In the genomic region with DNA sequence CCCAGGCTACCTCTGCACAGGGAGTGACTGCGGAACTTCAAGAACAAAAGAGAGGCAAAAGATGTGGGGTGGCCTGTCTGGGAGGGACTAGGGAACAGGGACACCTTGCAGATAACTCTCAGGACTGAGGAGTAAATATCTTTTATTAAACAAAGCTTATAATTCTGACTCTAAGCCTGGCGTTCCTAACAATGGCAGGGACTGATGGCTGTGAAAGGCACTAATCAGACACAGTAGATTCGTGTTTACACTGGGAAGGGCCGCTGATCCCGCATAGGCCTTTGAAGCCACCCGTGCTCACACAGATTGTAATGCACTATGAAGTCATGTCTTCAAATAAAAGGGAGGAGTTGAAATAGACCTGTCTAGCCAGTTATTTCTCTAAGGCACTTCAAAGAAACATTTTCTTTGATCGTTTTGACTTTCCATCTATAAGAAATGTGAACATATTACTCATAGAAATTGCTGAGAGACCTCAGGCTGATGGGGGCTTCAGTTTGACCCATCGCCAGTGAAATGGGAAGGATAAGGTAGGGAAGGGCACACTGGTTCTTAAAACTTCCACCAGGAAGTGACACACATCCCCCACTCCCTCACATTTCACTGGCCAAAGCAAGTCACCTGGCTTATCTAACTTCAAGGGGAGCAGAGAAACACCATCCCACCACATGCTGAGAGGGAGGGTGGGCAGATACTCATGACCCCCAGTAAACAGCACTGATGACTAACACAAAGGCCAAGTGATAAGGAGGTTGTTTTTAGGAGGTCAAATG, we compare ENCODE assay signal across 1 cellular context.
TF ChIP-seq lines count a peak whose summit lies in the region.

No MANE protein-coding gene starts in this region.

TF ChIP-seq in HepG2, 621 proteins besides CTCF, POLR2A, EP300 and RAD21 (continued from another document and continues in another):
- TF ChIP-seq, protein P1, sequence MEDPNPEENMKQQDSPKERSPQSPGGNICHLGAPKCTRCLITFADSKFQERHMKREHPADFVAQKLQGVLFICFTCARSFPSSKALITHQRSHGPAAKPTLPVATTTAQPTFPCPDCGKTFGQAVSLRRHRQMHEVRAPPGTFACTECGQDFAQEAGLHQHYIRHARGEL (CRISPR knock-in tag; IDR thresholded peaks at IDR 0.05) = no peak
- TF ChIP-seq GPN1 (CRISPR knock-in tag; IDR thresholded peaks at IDR 0.05; ENCODE audit: borderline replicate concordance) (no peak), SRSF4 (IDR thresholded peaks at IDR 0.05; ENCODE audit: low read depth, low read length, poor library complexity, severe bottlenecking) (no peak), FOXC1 (CRISPR knock-in tag; IDR thresholded peaks at IDR 0.05; ENCODE audit: borderline replicate concordance) (no peak), DPF2 (CRISPR knock-in tag; IDR thresholded peaks at IDR 0.05; ENCODE audit: borderline replicate concordance, low read depth) (0 out of 2 replicates have a peak, but pooled peaks have one; percentile 18), ARID2 (CRISPR knock-in tag; IDR thresholded peaks at IDR 0.05; ENCODE audit: borderline replicate concordance) (no peak), MTA1 (CRISPR knock-in tag; IDR thresholded peaks at IDR 0.05; ENCODE audit: borderline replicate concordance) (no peak), EED (CRISPR knock-in tag; IDR thresholded peaks at IDR 0.05) (no peak), ZNF678 (CRISPR knock-in tag; IDR thresholded peaks at IDR 0.05) (no peak), NFYB (CRISPR knock-in tag; IDR thresholded peaks at IDR 0.05) (peak; percentile 70), ONECUT2 (CRISPR knock-in tag; IDR thresholded peaks at IDR 0.05) (no peak), HOXA5 (CRISPR knock-in tag; IDR thresholded peaks at IDR 0.05) (no peak), ZKSCAN5 (CRISPR knock-in tag; IDR thresholded peaks at IDR 0.05) (no peak), ZNF383 (CRISPR knock-in tag; IDR thresholded peaks at IDR 0.05; ENCODE audit: borderline replicate concordance) (0 out of 2 replicates have a peak, but pooled peaks have one; percentile 24), ZNF317 (CRISPR knock-in tag; IDR thresholded peaks at IDR 0.05) (no peak), IKZF4 (CRISPR knock-in tag; IDR thresholded peaks at IDR 0.05; ENCODE audit: borderline replicate concordance, low read depth, not compliant biosample characterization) (no peak), KLF15 (CRISPR knock-in tag; IDR thresholded peaks at IDR 0.05; ENCODE audit: borderline replicate concordance) (no peak), ZNF564 (CRISPR knock-in tag; IDR thresholded peaks at IDR 0.05) (no peak), ZNF350 (CRISPR knock-in tag; IDR thresholded peaks at IDR 0.05; ENCODE audit: borderline replicate concordance, low read depth) (no peak), HNRNPK (IDR thresholded peaks at IDR 0.05; ENCODE audit: low read depth, low read length, poor library complexity, severe bottlenecking) (no peak), ZNF562 (CRISPR knock-in tag; IDR thresholded peaks at IDR 0.05; ENCODE audit: borderline replicate concordance) (no peak), TOE1 (CRISPR knock-in tag; IDR thresholded peaks at IDR 0.05) (no peak), ZNF674 (CRISPR knock-in tag; IDR thresholded peaks at IDR 0.05; ENCODE audit: low read depth) (no peak), ZNF672 (CRISPR knock-in tag; IDR thresholded peaks at IDR 0.05) (no peak), GATA4 (IDR thresholded peaks at IDR 0.05; ENCODE audit: borderline replicate concordance, low read depth) (peak; percentile 64), KDM6A (CRISPR knock-in tag; IDR thresholded peaks at IDR 0.05; ENCODE audit: low read depth) (no peak), ZNF234 (CRISPR knock-in tag; conservative IDR thresholded peaks at IDR 0.05) (no peak), POGZ (CRISPR knock-in tag; IDR thresholded peaks at IDR 0.05) (peak; percentile 25; the same call in 1 of the 2 replicates), DNMT3B (CRISPR knock-in tag; conservative IDR thresholded peaks at IDR 0.05) (no peak; the same call in 1 of the 2 replicates), POLR2G (IDR thresholded peaks at IDR 0.05; ENCODE audit: low read depth, low read length) (peak; percentile 51; the same call in 1 of the 2 replicates), TMF1 (CRISPR knock-in tag; IDR thresholded peaks at IDR 0.05; ENCODE audit: low read depth) (no peak), AKAP8 (CRISPR knock-in tag; IDR thresholded peaks at IDR 0.05) (no peak), NFE2L1 (CRISPR knock-in tag; IDR thresholded peaks at IDR 0.05; ENCODE audit: borderline replicate concordance) (no peak), KDM1A (CRISPR knock-in tag; IDR thresholded peaks at IDR 0.05) (no peak), SAFB2 (CRISPR knock-in tag; IDR thresholded peaks at IDR 0.05; ENCODE audit: borderline replicate concordance, low read depth) (no peak), PHF21A (CRISPR knock-in tag; IDR thresholded peaks at IDR 0.05) (peak; percentile 82), ZNF777 (CRISPR knock-in tag; IDR thresholded peaks at IDR 0.05) (no peak), ZNF124 (CRISPR knock-in tag; IDR thresholded peaks at IDR 0.05) (no peak)
- TF ChIP-seq, protein P2, sequence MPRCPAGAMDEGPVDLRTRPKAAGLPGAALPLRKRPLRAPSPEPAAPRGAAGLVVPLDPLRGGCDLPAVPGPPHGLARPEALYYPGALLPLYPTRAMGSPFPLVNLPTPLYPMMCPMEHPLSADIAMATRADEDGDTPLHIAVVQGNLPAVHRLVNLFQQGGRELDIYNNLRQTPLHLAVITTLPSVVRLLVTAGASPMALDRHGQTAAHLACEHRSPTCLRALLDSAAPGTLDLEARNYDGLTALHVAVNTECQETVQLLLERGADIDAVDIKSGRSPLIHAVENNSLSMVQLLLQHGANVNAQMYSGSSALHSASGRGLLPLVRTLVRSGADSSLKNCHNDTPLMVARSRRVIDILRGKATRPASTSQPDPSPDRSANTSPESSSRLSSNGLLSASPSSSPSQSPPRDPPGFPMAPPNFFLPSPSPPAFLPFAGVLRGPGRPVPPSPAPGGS (CRISPR knock-in tag; IDR thresholded peaks at IDR 0.05) = no peak
- TF ChIP-seq, protein P3, sequence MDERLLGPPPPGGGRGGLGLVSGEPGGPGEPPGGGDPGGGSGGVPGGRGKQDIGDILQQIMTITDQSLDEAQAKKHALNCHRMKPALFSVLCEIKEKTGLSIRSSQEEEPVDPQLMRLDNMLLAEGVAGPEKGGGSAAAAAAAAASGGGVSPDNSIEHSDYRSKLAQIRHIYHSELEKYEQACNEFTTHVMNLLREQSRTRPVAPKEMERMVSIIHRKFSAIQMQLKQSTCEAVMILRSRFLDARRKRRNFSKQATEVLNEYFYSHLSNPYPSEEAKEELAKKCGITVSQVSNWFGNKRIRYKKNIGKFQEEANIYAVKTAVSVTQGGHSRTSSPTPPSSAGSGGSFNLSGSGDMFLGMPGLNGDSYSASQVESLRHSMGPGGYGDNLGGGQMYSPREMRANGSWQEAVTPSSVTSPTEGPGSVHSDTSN (CRISPR knock-in tag; IDR thresholded peaks at IDR 0.05) = no peak
- TF ChIP-seq, protein P4, sequence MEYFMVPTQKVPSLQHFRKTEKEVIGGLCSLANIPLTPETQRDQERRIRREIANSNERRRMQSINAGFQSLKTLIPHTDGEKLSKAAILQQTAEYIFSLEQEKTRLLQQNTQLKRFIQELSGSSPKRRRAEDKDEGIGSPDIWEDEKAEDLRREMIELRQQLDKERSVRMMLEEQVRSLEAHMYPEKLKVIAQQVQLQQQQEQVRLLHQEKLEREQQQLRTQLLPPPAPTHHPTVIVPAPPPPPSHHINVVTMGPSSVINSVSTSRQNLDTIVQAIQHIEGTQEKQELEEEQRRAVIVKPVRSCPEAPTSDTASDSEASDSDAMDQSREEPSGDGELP (IDR thresholded peaks at IDR 0.05; ENCODE audit: borderline replicate concordance, low read depth) = no peak; the same call in 1 of the 2 replicates
- TF ChIP-seq, protein P5, sequence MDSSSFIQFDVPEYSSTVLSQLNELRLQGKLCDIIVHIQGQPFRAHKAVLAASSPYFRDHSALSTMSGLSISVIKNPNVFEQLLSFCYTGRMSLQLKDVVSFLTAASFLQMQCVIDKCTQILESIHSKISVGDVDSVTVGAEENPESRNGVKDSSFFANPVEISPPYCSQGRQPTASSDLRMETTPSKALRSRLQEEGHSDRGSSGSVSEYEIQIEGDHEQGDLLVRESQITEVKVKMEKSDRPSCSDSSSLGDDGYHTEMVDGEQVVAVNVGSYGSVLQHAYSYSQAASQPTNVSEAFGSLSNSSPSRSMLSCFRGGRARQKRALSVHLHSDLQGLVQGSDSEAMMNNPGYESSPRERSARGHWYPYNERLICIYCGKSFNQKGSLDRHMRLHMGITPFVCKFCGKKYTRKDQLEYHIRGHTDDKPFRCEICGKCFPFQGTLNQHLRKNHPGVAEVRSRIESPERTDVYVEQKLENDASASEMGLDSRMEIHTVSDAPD (CRISPR knock-in tag; IDR thresholded peaks at IDR 0.05) = peak; percentile 72; the same call in 1 of the 2 replicates
- TF ChIP-seq, protein P6, sequence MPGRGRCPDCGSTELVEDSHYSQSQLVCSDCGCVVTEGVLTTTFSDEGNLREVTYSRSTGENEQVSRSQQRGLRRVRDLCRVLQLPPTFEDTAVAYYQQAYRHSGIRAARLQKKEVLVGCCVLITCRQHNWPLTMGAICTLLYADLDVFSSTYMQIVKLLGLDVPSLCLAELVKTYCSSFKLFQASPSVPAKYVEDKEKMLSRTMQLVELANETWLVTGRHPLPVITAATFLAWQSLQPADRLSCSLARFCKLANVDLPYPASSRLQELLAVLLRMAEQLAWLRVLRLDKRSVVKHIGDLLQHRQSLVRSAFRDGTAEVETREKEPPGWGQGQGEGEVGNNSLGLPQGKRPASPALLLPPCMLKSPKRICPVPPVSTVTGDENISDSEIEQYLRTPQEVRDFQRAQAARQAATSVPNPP (CRISPR knock-in tag; IDR thresholded peaks at IDR 0.05) = no peak
- TF ChIP-seq, protein P7, sequence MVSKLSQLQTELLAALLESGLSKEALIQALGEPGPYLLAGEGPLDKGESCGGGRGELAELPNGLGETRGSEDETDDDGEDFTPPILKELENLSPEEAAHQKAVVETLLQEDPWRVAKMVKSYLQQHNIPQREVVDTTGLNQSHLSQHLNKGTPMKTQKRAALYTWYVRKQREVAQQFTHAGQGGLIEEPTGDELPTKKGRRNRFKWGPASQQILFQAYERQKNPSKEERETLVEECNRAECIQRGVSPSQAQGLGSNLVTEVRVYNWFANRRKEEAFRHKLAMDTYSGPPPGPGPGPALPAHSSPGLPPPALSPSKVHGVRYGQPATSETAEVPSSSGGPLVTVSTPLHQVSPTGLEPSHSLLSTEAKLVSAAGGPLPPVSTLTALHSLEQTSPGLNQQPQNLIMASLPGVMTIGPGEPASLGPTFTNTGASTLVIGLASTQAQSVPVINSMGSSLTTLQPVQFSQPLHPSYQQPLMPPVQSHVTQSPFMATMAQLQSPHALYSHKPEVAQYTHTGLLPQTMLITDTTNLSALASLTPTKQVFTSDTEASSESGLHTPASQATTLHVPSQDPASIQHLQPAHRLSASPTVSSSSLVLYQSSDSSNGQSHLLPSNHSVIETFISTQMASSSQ (IDR thresholded peaks at IDR 0.05; ENCODE audit: low read depth) = peak; percentile 21; the same call in 1 of the 2 replicates
- TF ChIP-seq, protein P7 (CRISPR knock-in tag; IDR thresholded peaks at IDR 0.05; ENCODE audit: borderline replicate concordance) = peak; percentile 70; the same call in 1 of the 2 replicates
- TF ChIP-seq, protein P8, sequence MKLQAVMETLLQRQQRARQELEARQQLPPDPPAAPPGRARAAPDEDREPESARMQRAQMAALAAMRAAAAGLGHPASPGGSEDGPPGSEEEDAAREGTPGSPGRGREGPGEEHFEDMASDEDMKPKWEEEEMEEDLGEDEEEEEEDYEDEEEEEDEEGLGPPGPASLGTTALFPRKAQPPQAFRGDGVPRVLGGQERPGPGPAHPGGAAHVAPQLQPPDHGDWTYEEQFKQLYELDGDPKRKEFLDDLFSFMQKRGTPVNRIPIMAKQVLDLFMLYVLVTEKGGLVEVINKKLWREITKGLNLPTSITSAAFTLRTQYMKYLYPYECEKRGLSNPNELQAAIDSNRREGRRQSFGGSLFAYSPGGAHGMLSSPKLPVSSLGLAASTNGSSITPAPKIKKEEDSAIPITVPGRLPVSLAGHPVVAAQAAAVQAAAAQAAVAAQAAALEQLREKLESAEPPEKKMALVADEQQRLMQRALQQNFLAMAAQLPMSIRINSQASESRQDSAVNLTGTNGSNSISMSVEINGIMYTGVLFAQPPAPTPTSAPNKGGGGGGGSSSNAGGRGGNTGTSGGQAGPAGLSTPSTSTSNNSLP (IDR thresholded peaks at IDR 0.05; ENCODE audit: low read depth, low read length) = peak; percentile 69
- TF ChIP-seq, protein P9, sequence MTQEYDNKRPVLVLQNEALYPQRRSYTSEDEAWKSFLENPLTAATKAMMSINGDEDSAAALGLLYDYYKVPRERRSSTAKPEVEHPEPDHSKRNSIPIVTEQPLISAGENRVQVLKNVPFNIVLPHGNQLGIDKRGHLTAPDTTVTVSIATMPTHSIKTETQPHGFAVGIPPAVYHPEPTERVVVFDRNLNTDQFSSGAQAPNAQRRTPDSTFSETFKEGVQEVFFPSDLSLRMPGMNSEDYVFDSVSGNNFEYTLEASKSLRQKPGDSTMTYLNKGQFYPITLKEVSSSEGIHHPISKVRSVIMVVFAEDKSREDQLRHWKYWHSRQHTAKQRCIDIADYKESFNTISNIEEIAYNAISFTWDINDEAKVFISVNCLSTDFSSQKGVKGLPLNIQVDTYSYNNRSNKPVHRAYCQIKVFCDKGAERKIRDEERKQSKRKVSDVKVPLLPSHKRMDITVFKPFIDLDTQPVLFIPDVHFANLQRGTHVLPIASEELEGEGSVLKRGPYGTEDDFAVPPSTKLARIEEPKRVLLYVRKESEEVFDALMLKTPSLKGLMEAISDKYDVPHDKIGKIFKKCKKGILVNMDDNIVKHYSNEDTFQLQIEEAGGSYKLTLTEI (CRISPR knock-in tag; conservative IDR thresholded peaks at IDR 0.05) = no peak
- TF ChIP-seq, protein P10, sequence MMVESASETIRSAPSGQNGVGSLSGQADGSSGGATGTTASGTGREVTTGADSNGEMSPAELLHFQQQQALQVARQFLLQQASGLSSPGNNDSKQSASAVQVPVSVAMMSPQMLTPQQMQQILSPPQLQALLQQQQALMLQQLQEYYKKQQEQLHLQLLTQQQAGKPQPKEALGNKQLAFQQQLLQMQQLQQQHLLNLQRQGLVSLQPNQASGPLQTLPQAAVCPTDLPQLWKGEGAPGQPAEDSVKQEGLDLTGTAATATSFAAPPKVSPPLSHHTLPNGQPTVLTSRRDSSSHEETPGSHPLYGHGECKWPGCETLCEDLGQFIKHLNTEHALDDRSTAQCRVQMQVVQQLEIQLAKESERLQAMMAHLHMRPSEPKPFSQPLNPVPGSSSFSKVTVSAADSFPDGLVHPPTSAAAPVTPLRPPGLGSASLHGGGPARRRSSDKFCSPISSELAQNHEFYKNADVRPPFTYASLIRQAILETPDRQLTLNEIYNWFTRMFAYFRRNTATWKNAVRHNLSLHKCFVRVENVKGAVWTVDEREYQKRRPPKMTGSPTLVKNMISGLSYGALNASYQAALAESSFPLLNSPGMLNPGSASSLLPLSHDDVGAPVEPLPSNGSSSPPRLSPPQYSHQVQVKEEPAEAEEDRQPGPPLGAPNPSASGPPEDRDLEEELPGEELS (CRISPR knock-in tag; IDR thresholded peaks at IDR 0.05) = peak; percentile 81
